In the genomic region with DNA sequence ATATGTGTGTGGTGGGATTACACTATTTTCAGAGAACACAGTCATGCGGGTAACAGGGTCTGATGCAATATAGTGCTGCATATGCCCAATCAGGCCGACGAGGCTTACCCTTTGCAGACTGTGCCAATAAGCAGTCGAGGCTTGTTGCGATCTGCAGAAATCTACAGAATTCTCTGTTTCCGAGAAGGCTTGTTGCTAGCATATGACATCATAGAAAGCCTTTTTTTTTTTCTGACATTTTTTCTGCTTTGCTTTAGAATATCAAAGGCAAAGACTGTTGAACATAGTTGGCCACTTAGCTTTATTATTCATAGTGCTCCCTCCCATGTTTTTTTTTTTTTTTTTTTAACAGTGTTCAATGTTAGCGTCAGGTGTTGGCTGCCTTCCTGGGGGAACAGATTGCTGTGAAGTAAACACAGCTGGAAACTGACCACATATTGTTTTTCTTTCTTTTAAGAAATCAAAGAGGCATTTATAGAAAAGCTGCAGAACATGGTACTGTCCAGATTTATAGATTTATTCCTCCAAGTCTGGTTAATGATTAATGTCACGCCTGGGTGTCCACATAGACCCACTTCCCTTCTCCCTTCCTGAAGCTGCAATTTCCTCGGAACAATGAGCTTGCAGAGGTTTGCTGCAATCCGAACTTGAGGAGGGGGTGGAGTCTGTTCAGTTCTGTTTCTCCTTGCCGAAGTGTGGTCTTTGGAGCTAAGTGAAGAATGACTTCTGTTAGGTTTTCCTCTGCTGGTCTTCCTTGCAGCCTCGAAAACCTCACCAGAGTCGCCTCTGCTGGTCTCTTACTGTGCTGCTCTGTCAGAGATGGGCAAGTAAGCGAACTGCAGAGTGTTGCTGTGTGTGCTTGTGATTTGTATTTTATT, we compare ENCODE assay signal across 8 cellular contexts.
DNase-seq lines count a peak whose midpoint lies in the region; ATAC-seq and TF ChIP-seq lines count a peak whose summit lies in the region.

No MANE protein-coding gene starts in this region.

- no peaks in the 10 kb centered on the region for H3K27me3 Mint-ChIP-seq in stimulated activated naive CD8-positive, alpha-beta T cell treated with anti-CD3 and anti-CD28 coated beads, Interleukin-15, amount 100 ng/mL, for 72 hours

- peak; percentile 3 for DNase-seq in activated CD4-positive, alpha-beta T cell treated with anti-CD3 and anti-CD28 coated beads for 48 hours
- no peak for DNase-seq in activated CD4-positive, alpha-beta T cell treated with anti-CD3 and anti-CD28 coated beads for 4 hours
- peak; percentile 52 for DNase-seq in NCI-H2029 treated with DMSO at 0.1 percent for 48 hours (lab: John Stamatoyannopoulos, UW)
- peak; percentile 20 for DNase-seq in mammary epithelial cell
- peak; percentile 54 for DNase-seq in kidney tubule cell (ENCODE audit: low spot score)
- no peak for DNase-seq in stimulated activated naive CD8-positive, alpha-beta T cell treated with anti-CD3 and anti-CD28 coated beads, Interleukin-15, amount 100 ng/mL, for 72 hours
- no peak for DNase-seq in central memory CD4-positive, alpha-beta T cell
- DNase-seq in GM20000 (ENCODE audit: low spot score) = no peak

- peak overlapping the region in 1 of 3 experiments; percentile 30 for H3K4me3 ChIP-seq in mammary epithelial cell (replicated peaks in 1 of 3; ENCODE audit: insufficient read depth in 1 of 3, low read depth in 2 of 3, low read length in 3 of 3)

- H3K36me3 ChIP-seq in mammary epithelial cell (ENCODE audit: insufficient read depth, low read length) = no peaks in the 10 kb centered on the region

- peaks cover 11% of the 10 kb centered on the region for H3K4me1 ChIP-seq in mammary epithelial cell (ENCODE audit: insufficient read depth, low read length)

- H3K4me2 ChIP-seq in mammary epithelial cell (ENCODE audit: insufficient read depth, low read depth, low read length) = peak overlapping the region; percentile 72

- peak overlapping the region; percentile 50 to 82 for H3K27ac Mint-ChIP-seq in stimulated activated naive CD8-positive, alpha-beta T cell treated with anti-CD3 and anti-CD28 coated beads, Interleukin-15, amount 100 ng/mL, for 72 hours

- peak overlapping the region; percentile 37 to 55 for H3K4me3 Mint-ChIP-seq in stimulated activated naive CD8-positive, alpha-beta T cell treated with anti-CD3 and anti-CD28 coated beads, Interleukin-15, amount 100 ng/mL, for 72 hours

- CTCF ChIA-PET in mammary epithelial cell (lab: Charles Lee; ENCODE audit: low non-redundant PET) = interaction anchor here (0.6 to 0.7 kb wide), 2 partner anchors 27 to 730 kb away, joined by 3 read pairs; no protein-coding TSS in a partner anchor

- H3K4me1 Mint-ChIP-seq in stimulated activated naive CD8-positive, alpha-beta T cell treated with anti-CD3 and anti-CD28 coated beads, Interleukin-15, amount 100 ng/mL, for 72 hours = peaks cover 10% of the 10 kb centered on the region

- H3K27ac ChIP-seq in mammary epithelial cell (ENCODE audit: insufficient read depth, low read depth, low read length) = no peak overlapping the region

- H4K20me1 ChIP-seq in mammary epithelial cell (ENCODE audit: insufficient read depth, low read length) = no peaks in the 10 kb centered on the region

- H3K27me3 ChIP-seq in mammary epithelial cell (ENCODE audit: insufficient read depth, low read length) = no peaks in the 10 kb centered on the region

- no peak for ATAC-seq in stimulated activated naive CD8-positive, alpha-beta T cell treated with anti-CD3 and anti-CD28 coated beads, Interleukin-15, amount 100 ng/mL, for 72 hours

- no peaks in the 10 kb centered on the region for H3K79me2 ChIP-seq in mammary epithelial cell (ENCODE audit: insufficient read depth, low read length)

- H3K9ac ChIP-seq in mammary epithelial cell (ENCODE audit: insufficient read depth, low read length) = no peak overlapping the region

- 7% methylated on average over 14 of the region's 14 CpGs for WGBS in mammary epithelial cell (ENCODE audit: low coverage, missing lambda C conversion rate)

- no peaks in the 10 kb centered on the region for H3K9me3 Mint-ChIP-seq in stimulated activated naive CD8-positive, alpha-beta T cell treated with anti-CD3 and anti-CD28 coated beads, Interleukin-15, amount 100 ng/mL, for 72 hours

- dilution Hi-C loops in mammary epithelial cell (cut with HindIII; ENCODE audit: low sequenced_read_pairs) = no loop called here

- intact Hi-C loops in mammary epithelial cell (cut with micrococcal nuclease) = loop anchor here (5.0 kb wide), 1 partner anchor 175 kb away; a partner anchor contains a TSS

- H3K9me3 ChIP-seq in mammary epithelial cell (replicated peaks; ENCODE audit: insufficient read depth, low read length) = no peaks in the 10 kb centered on the region

- TF ChIP-seq CTCF in mammary epithelial cell (conservative IDR thresholded peaks at IDR 0.05 in 1 of 2, IDR thresholded peaks at IDR 0.05 in 1 of 2; ENCODE audit: extremely low read depth in 1 of 2, insufficient read depth in 1 of 2, low read depth in 1 of 2, low read length in 2 of 2) = no peak
- TF ChIP-seq CTCF in GM20000 (IDR thresholded peaks at IDR 0.05; ENCODE audit: extremely low read depth, missing control alignments) = no peak

- BruUV-seq in mammary epithelial cell (replicated peaks; lab: Mats Ljungman, UMichigan) = no TSS peak

- in situ Hi-C loops in mammary epithelial cell (cut with MboI; ENCODE audit: low sequenced_read_pairs in 2 of 2) = no loop called here

- H2AFZ ChIP-seq in mammary epithelial cell (ENCODE audit: low read depth, low read length) = peak overlapping the region; percentile 93

Comparison
In these comparisons a context has a peak if more than half of its experiments do, and no peak if none do; other contexts are left out.
1. DNase-seq: peak in activated CD4-positive, alpha-beta T cell treated with anti-CD3 and anti-CD28 coated beads for 48 hours (single experiment), NCI-H2029 treated with DMSO at 0.1 percent for 48 hours (single experiment), mammary epithelial cell (single experiment) and kidney tubule cell (single experiment); none in activated CD4-positive, alpha-beta T cell treated with anti-CD3 and anti-CD28 coated beads for 4 hours (0 of 2), stimulated activated naive CD8-positive, alpha-beta T cell treated with anti-CD3 and anti-CD28 coated beads, Interleukin-15, amount 100 ng/mL, for 72 hours (0 of 2), central memory CD4-positive, alpha-beta T cell (single experiment) and GM20000 (single experiment).